ENCODE assay signal across 8 cellular contexts in the genomic region with DNA sequence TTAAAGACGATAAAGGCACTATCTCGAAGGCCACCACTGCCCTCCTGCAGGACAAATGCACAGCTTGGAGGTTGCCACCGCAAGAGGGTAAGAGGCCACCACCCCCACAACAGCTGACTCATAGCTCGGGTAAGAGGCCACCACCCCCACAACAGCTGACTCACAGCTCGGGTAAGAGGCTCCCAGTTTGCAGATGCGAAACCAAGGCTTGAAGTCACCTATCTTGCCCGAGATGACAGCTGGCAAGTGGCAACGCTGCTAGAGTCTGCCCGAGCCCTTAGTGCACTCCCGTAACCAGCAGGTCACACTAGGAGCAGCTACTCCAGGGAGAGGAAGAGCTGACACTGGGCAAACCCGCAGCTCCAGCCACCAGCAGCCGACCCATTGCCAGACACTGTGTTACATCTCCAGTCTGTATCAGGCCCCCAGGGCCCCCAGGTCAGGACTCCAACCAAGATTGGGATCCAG. TPM values are rescaled to one million over a fixed set of nuclear protein-coding genes. Genes with fewer than 3 reads are reported as not detected.
A peak's percentile ranks its signal among the peaks of the same experiment; 100 is the strongest.
DNase-seq lines count a peak whose midpoint lies in the region; ATAC-seq and TF ChIP-seq lines count a peak whose summit lies in the region.

No MANE protein-coding gene starts in this region.

- in situ Hi-C loops in gastrocnemius medialis (cut with MboI; ENCODE audit: low sequenced_read_pairs in 4 of 4), result no loop called here

- POLR2A ChIA-PET in CD4-positive, alpha-beta memory T cell (lab: Charles Lee; ENCODE audit: partially characterized antibody), result no interaction called here

- H3K4me3 Mint-ChIP-seq in CD4-positive, alpha-beta memory T cell, result peak overlapping the region in 3 of 8 donors; percentile 24 to 65 (median 65)

- H3K27me3 Mint-ChIP-seq in CD4-positive, alpha-beta memory T cell, result no peaks in the 10 kb centered on the region

- TF ChIP-seq CTCF in GM20000 (IDR thresholded peaks at IDR 0.05; ENCODE audit: extremely low read depth, missing control alignments), result no peak
- no peak for TF ChIP-seq CTCF in coronary artery (IDR thresholded peaks at IDR 0.05)
- TF ChIP-seq CTCF in gastrocnemius medialis (IDR thresholded peaks at IDR 0.05 in 4 of 5, conservative IDR thresholded peaks at IDR 0.05 in 1 of 5), result no peak

- no peaks in the 10 kb centered on the region for H3K27me3 ChIP-seq in CD4-positive, alpha-beta memory T cell (ENCODE audit: insufficient read depth, low read length)
- no peaks in the 10 kb centered on the region for H3K27me3 ChIP-seq in gastrocnemius medialis

- H3K27ac Mint-ChIP-seq in CD4-positive, alpha-beta memory T cell, result peak overlapping the region in 2 of 7 donors; percentile 61 to 70

- intact Hi-C loops in CD4-positive, alpha-beta memory T cell (cut with micrococcal nuclease), result no loop called here
- intact Hi-C loops in gastrocnemius medialis (cut with DNase I; ENCODE audit: low total_unique reads), result no loop called here
- intact Hi-C loops in Right ventricle myocardium superior (cut with DNase I), result no loop called here

- H3K4me1 ChIP-seq in CD4-positive, alpha-beta memory T cell (ENCODE audit: insufficient read depth, low read length), result peaks cover 28% of the 10 kb centered on the region
- peaks cover 6 to 17% of the 10 kb centered on the region in 2 donors for H3K4me1 ChIP-seq in gastrocnemius medialis

- TF ChIP-seq POLR2A in gastrocnemius medialis (IDR thresholded peaks at IDR 0.05), result peak in 1 of 2 donors; percentile 31

- no peak overlapping the region for H3K4me3 ChIP-seq in CD4-positive, alpha-beta memory T cell (ENCODE audit: low read length in 2 of 2)
- H3K4me3 ChIP-seq in coronary artery (no peak overlapping the region), gastrocnemius medialis (no peak overlapping the region)

- ATAC-seq in gastrocnemius medialis (peak; percentile 70 to 82), HG03439 (IDR thresholded peaks at IDR 0.05; ENCODE audit: unreplicated experiment) (no peak), Right ventricle myocardium superior (ENCODE audit: poor library complexity) (no peak)

- H3K36me3 Mint-ChIP-seq in CD4-positive, alpha-beta memory T cell, result no peaks in the 10 kb centered on the region

- no peaks in the 10 kb centered on the region for H3K36me3 ChIP-seq in CD4-positive, alpha-beta memory T cell (ENCODE audit: insufficient read depth, low read length)
- H3K36me3 ChIP-seq in gastrocnemius medialis, result no peaks in the 10 kb centered on the region

- no peaks in the 10 kb centered on the region for H3K9me3 ChIP-seq in CD4-positive, alpha-beta memory T cell (ENCODE audit: control insufficient read depth in 1 of 2, low read length in 2 of 2)
- no peaks in the 10 kb centered on the region for H3K9me3 ChIP-seq in gastrocnemius medialis

- H3K4me1 Mint-ChIP-seq in CD4-positive, alpha-beta memory T cell, result peaks cover 5 to 34% (median 20%) of the 10 kb centered on the region in 4 donors

- peak in 3 of 5 donors; percentile 23 to 72 (median 34) for DNase-seq in CD4-positive, alpha-beta memory T cell
- peak; percentile 85 for DNase-seq in GM20000 (ENCODE audit: low spot score)
- DNase-seq in KG1 (lab: John Stamatoyannopoulos, UW), result peak; percentile 15
- peak; percentile 22 to 43 (median 30) for DNase-seq in activated CD4-positive, CD25-positive, alpha-beta regulatory T cell (lab: John Stamatoyannopoulos, UW)
- peak; percentile 79 for DNase-seq in coronary artery (ENCODE audit: low spot score)
- DNase-seq in gastrocnemius medialis, result peak; percentile 76 to 80
- no peak for DNase-seq in Right ventricle myocardium superior

- CTCF ChIA-PET in CD4-positive, alpha-beta memory T cell (lab: Charles Lee; ENCODE audit: partially characterized antibody), result interaction anchor here (1.0 to 1.4 kb wide), 3 partner anchors 9 to 180 kb away, joined by 3 to 4 read pairs (median 4); no protein-coding TSS in a partner anchor

- H3K9me3 Mint-ChIP-seq in CD4-positive, alpha-beta memory T cell, result peaks cover 0 to 2% (median 0%) of the 10 kb centered on the region in 8 donors

- no peak overlapping the region for H3K27ac ChIP-seq in CD4-positive, alpha-beta memory T cell (ENCODE audit: low read depth, low read length)
- H3K27ac ChIP-seq in coronary artery (no peak overlapping the region), gastrocnemius medialis (peak overlapping the region; percentile 49 to 72 (median 67))

RNA-seq across cellular contexts. Expression of a gene that starts 17.1 kb away (rescaled TPM):
- 1 to 10 TPM; 3.3 to 4.1 TPM for total RNA-seq in CD4-positive, alpha-beta memory T cell
- polyA plus RNA-seq in CD4-positive, alpha-beta memory T cell, result 1 to 10 TPM; 2.8 to 4.5 TPM
- 100 to 1,000 TPM in 1 of 4 donors, 10 to 100 TPM in 3; 40.4 to 161 (median 56.6) TPM for total RNA-seq in gastrocnemius medialis
- 13.0 TPM for total RNA-seq in Right ventricle myocardium superior

RNA-seq across cellular contexts. Expression of a gene that starts 41.0 kb away (rescaled TPM):
- 10 to 100 TPM; 17.3 to 18.8 TPM for total RNA-seq in CD4-positive, alpha-beta memory T cell
- 10 to 100 TPM in 1 of 2 donors, 1 to 10 TPM in 1; 5.5 to 14.0 TPM for polyA plus RNA-seq in CD4-positive, alpha-beta memory T cell
- total RNA-seq in gastrocnemius medialis (10 to 100 TPM; 37.3 to 65.1 (median 44.4) TPM), Right ventricle myocardium superior (20.9 TPM)

Comparison
In these comparisons a context has a peak if more than half of its experiments do, and no peak if none do; other contexts are left out.
1. H3K27ac ChIP-seq: peak in gastrocnemius medialis (4 of 4); none in CD4-positive, alpha-beta memory T cell (single experiment) and coronary artery (0 of 2).
2. ATAC-seq: peak in gastrocnemius medialis (2 of 2); none in HG03439 (single experiment) and Right ventricle myocardium superior (single experiment).